1 cellular context compared by ENCODE assay signal in genomic region chr4:73224886-73225285, GRCh38.
TF ChIP-seq lines count a peak whose summit lies in the region.

No MANE protein-coding gene starts in this region.

TF ChIP-seq in IMR-90, 13 proteins besides CTCF, POLR2A, EP300 and RAD21:
- TF ChIP-seq NFE2L2 (IDR thresholded peaks at IDR 0.05; ENCODE audit: low read depth, low read length) (no peak), MAFK (IDR thresholded peaks at IDR 0.05; ENCODE audit: low read depth, low read length) (no peak), ELK1 (IDR thresholded peaks at IDR 0.05; ENCODE audit: borderline replicate concordance, low read depth, low read length) (no peak), MXI1 (IDR thresholded peaks at IDR 0.05; ENCODE audit: borderline replicate concordance, low read depth, low read length) (no peak)
